ENCODE assay signal across 12 cellular contexts in genomic region chr2:37456479-37456878, GRCh38.
DNase-seq lines count a peak whose midpoint lies in the region; ATAC-seq and TF ChIP-seq lines count a peak whose summit lies in the region.
"Had no signal": no experiment of that assay in that cellular context is flagged by ENCODE, and none has a peak within 500 bp of the region (broad histone marks: within the 10 kb centered on the region; RNA-seq: fewer than 3 reads in every experiment).

No MANE protein-coding gene starts in this region.

- POLR2A ChIA-PET in activated CD8-positive, alpha-beta T cell treated with anti-CD3 and anti-CD28 coated beads for 36 hours (lab: Charles Lee): interaction anchor here (0.8 to 1.6 kb wide), 3 partner anchors 12 to 127 kb away, joined by 3 to 4 read pairs (median 3); no protein-coding TSS in a partner anchor

- H4K20me1 ChIP-seq in BLaER1: no peaks in the 10 kb centered on the region

- DNase-seq in Jurkat, Clone E6-1 (ENCODE audit: low read depth, low spot score): peak; percentile 73
- DNase-seq in activated CD8-positive, alpha-beta T cell treated with anti-CD3 and anti-CD28 coated beads for 36 hours: peak; percentile 47
- peak; percentile 8 for DNase-seq in germinal center (ENCODE audit: low spot score)
- no peak for DNase-seq in inferior parietal cortex (ENCODE audit: extremely low spot score)
- DNase-seq in CD1c-positive myeloid dendritic cell (ENCODE audit: extremely low spot score): no peak

- peaks cover 7% of the 10 kb centered on the region for H3K9me3 Mint-ChIP-seq in activated CD8-positive, alpha-beta T cell treated with anti-CD3 and anti-CD28 coated beads for 36 hours

- peak overlapping the region; percentile 70 for H3K4me2 ChIP-seq in BLaER1
- H3K4me2 ChIP-seq: KMS-11 had no signal

- intact Hi-C loops in activated CD8-positive, alpha-beta T cell treated with anti-CD3 and anti-CD28 coated beads for 36 hours (cut with micrococcal nuclease): no loop called here

- peaks cover 29% of the 10 kb centered on the region for H3K4me1 ChIP-seq in BLaER1

- no peaks in the 10 kb centered on the region for H3K27me3 ChIP-seq in BLaER1
- H3K27me3 ChIP-seq: tibial nerve had no signal

- H3K36me3 Mint-ChIP-seq in activated CD8-positive, alpha-beta T cell treated with anti-CD3 and anti-CD28 coated beads for 36 hours (ENCODE audit: low read depth): peaks cover 2% of the 10 kb centered on the region

- ATAC-seq in activated CD8-positive, alpha-beta T cell treated with anti-CD3 and anti-CD28 coated beads for 36 hours: peak; percentile 66
- no peak for ATAC-seq in HG02759 (IDR thresholded peaks at IDR 0.05; ENCODE audit: unreplicated experiment)
- ATAC-seq in GM21619 (IDR thresholded peaks at IDR 0.05; ENCODE audit: unreplicated experiment): no peak

- H3K27ac ChIP-seq in BLaER1: peak overlapping the region; percentile 45; the same call in 1 of the 2 replicates
- H3K27ac ChIP-seq: KMS-11, RWPE1 had no signal

- H3K36me3 ChIP-seq in BLaER1: no peaks in the 10 kb centered on the region
- H3K36me3 ChIP-seq: tibial nerve had no signal

- H3K4me3 Mint-ChIP-seq in activated CD8-positive, alpha-beta T cell treated with anti-CD3 and anti-CD28 coated beads for 36 hours: no peak overlapping the region

- H3K9me3 ChIP-seq in BLaER1: peaks cover 12% of the 10 kb centered on the region; the same call in 1 of the 2 replicates
- H3K9me3 ChIP-seq: tibial nerve had no signal

- H3K4me3 ChIP-seq in BLaER1: peak overlapping the region; percentile 23; the same call in 1 of the 2 replicates
- H3K4me3 ChIP-seq in Jurkat, Clone E6-1 (ENCODE audit: low read length): no peak overlapping the region
- H3K4me3 ChIP-seq: lung had no signal

- peaks cover 60% of the 10 kb centered on the region for H3K4me1 Mint-ChIP-seq in activated CD8-positive, alpha-beta T cell treated with anti-CD3 and anti-CD28 coated beads for 36 hours (ENCODE audit: low read depth)

- CTCF ChIA-PET in activated CD8-positive, alpha-beta T cell treated with anti-CD3 and anti-CD28 coated beads for 36 hours (lab: Charles Lee): interaction anchor here (0.8 to 1.9 kb wide), 5 partner anchors 11 to 421 kb away, joined by 3 to 7 read pairs (median 3); no protein-coding TSS in a partner anchor

- H3K27ac Mint-ChIP-seq in activated CD8-positive, alpha-beta T cell treated with anti-CD3 and anti-CD28 coated beads for 36 hours: peak overlapping the region; percentile 77

- H3K9ac ChIP-seq in BLaER1: no peak overlapping the region
- H3K9ac ChIP-seq: KMS-11 had no signal

- H3K27me3 Mint-ChIP-seq in activated CD8-positive, alpha-beta T cell treated with anti-CD3 and anti-CD28 coated beads for 36 hours: no peaks in the 10 kb centered on the region

- no peak for TF ChIP-seq CTCF in activated CD8-positive, alpha-beta T cell treated with anti-CD3 and anti-CD28 coated beads for 36 hours (IDR thresholded peaks at IDR 0.05)

Comparison
In these comparisons a context has a peak if more than half of its experiments do, and no peak if none do; other contexts are left out.
1. DNase-seq: peak in Jurkat, Clone E6-1 (single experiment), activated CD8-positive, alpha-beta T cell treated with anti-CD3 and anti-CD28 coated beads for 36 hours (single experiment) and germinal center (single experiment); none in inferior parietal cortex (single experiment) and CD1c-positive myeloid dendritic cell (single experiment).